ENCODE assay signal across 10 cellular contexts in genomic region chr5:140011297-140011802, GRCh38. TPM values are rescaled to one million over a fixed set of nuclear protein-coding genes. Genes with fewer than 3 reads are reported as not detected.
A peak's percentile ranks its signal among the peaks of the same experiment; 100 is the strongest.
DNase-seq lines count a peak whose midpoint lies in the region; ATAC-seq and TF ChIP-seq lines count a peak whose summit lies in the region.
"Had no signal": no experiment of that assay in that cellular context is flagged by ENCODE, and none has a peak within 500 bp of the region (broad histone marks: within the 10 kb centered on the region; RNA-seq: fewer than 3 reads in every experiment).

No MANE protein-coding gene starts in this region.

- H3K4me3 Mint-ChIP-seq in type B pancreatic cell = no peak overlapping the region

- no peaks in the 10 kb centered on the region for H3K9me3 Mint-ChIP-seq in type B pancreatic cell

- no peak for TF ChIP-seq CTCF in type B pancreatic cell (conservative IDR thresholded peaks at IDR 0.05)

- no peaks in the 10 kb centered on the region for H3K36me3 Mint-ChIP-seq in type B pancreatic cell

- H3K4me1 Mint-ChIP-seq in type B pancreatic cell (ENCODE audit: unreplicated experiment) = no peaks in the 10 kb centered on the region

- no peak overlapping the region for H3K27ac Mint-ChIP-seq in type B pancreatic cell

- DNase-seq in M059J (ENCODE audit: low read depth) (peak; percentile 83), hepatic stellate cell (ENCODE audit: low spot score) (peak; percentile 14), mesenteric fat pad (ENCODE audit: low spot score) (no peak), NCI-H146 treated with DMSO at 0.1 percent for 48 hours (lab: John Stamatoyannopoulos, UW; ENCODE audit: unreplicated experiment) (no peak), type B pancreatic cell (ENCODE audit: extremely low spot score, unreplicated experiment) (no peak)
- DNase-seq in stimulated activated CD4-positive, alpha-beta T cell treated with anti-CD3 and anti-CD28 coated beads, Interleukin-4, amount 100 ng/mL, for 24 hours = no peak
- DNase-seq: activated CD4-positive, alpha-beta T cell treated with anti-CD3 and anti-CD28 coated beads, Interleukin-2, amount 50 U/mL, for 1 hour; NCI-H187 had no signal

- ATAC-seq in GM18517 (IDR thresholded peaks at IDR 0.05; ENCODE audit: unreplicated experiment) (peak; percentile 81), HG02588 (IDR thresholded peaks at IDR 0.05; ENCODE audit: unreplicated experiment) (peak; percentile 83)

- peaks cover 16% of the 10 kb centered on the region for H3K27me3 Mint-ChIP-seq in type B pancreatic cell

RNA-seq across cellular contexts. Expression of gene NRG2, which starts 31.7 kb away (rescaled TPM):
- total RNA-seq in M059J (2014; rRNA removed; shearing (Covaris generic)) = 1.3 and 1.9 TPM in 2 replicates
- total RNA-seq in mesenteric fat pad (5.7 TPM), type B pancreatic cell (ENCODE audit: low replicate concordance) (0.24 and 1.4 TPM in 2 replicates)

Comparison
In these comparisons a context has a peak if more than half of its experiments do, and no peak if none do; other contexts are left out.
1. DNase-seq: peak in M059J (single experiment) and hepatic stellate cell (single experiment); none in mesenteric fat pad (single experiment), stimulated activated CD4-positive, alpha-beta T cell treated with anti-CD3 and anti-CD28 coated beads, Interleukin-4, amount 100 ng/mL, for 24 hours (single experiment), NCI-H146 treated with DMSO at 0.1 percent for 48 hours (single experiment) and type B pancreatic cell (single experiment).